18 cellular contexts compared by ENCODE assay signal in genomic region chrX:107823042-107823441, GRCh38. TPM values are rescaled to one million over a fixed set of nuclear protein-coding genes. Genes with fewer than 3 reads are reported as not detected.
DNase-seq lines count a peak whose midpoint lies in the region; ATAC-seq and TF ChIP-seq lines count a peak whose summit lies in the region.
"Had no signal": no experiment of that assay in that cellular context is flagged by ENCODE, and none has a peak within 500 bp of the region (broad histone marks: within the 10 kb centered on the region; RNA-seq: fewer than 3 reads in every experiment).

No MANE protein-coding gene starts in this region.

- peak overlapping the region; percentile 19 for H3K4me3 Mint-ChIP-seq in activated T-helper 17 cell treated with anti-CD3 and anti-CD28 coated beads, Interleukin-2, amount 50 U/mL, for 72 hours

- H3K79me2 ChIP-seq in PC-3 (ENCODE audit: low read length): peaks cover 16% of the 10 kb centered on the region

- H3K9me3 Mint-ChIP-seq in activated T-helper 17 cell treated with anti-CD3 and anti-CD28 coated beads, Interleukin-2, amount 50 U/mL, for 72 hours: no peaks in the 10 kb centered on the region

- no peaks in the 10 kb centered on the region for H3K36me3 Mint-ChIP-seq in activated T-helper 17 cell treated with anti-CD3 and anti-CD28 coated beads, Interleukin-2, amount 50 U/mL, for 72 hours (ENCODE audit: low read depth)

- H3K36me3 ChIP-seq in PC-3 (ENCODE audit: low read depth, low read length): no peaks in the 10 kb centered on the region; the same call in 1 of the 2 replicates
- H3K36me3 ChIP-seq in left lung: no peaks in the 10 kb centered on the region

- CTCF ChIA-PET in PC-3 (lab: Charles Lee): no interaction called here

- no peaks in the 10 kb centered on the region for H4K20me1 ChIP-seq in PC-3 (ENCODE audit: low read length)

- H2AFZ ChIP-seq in PC-3 (ENCODE audit: low read length): no peak overlapping the region

- DNase-seq in PC-3 (peak; percentile 11), cerebellum (ENCODE audit: low spot score) (no peak), left lung (no peak)
- DNase-seq in effector CD8-positive, alpha-beta T cell (lab: John Stamatoyannopoulos, UW): no peak
- DNase-seq: C1 segment of cervical spinal cord; Calu3; CD4-positive, alpha-beta memory T cell; COR-L47; DMS79; GDM1; H7 had no signal

- H3K4me3 ChIP-seq in PC-3 (ENCODE audit: low read length): no peak overlapping the region
- no peak overlapping the region for H3K4me3 ChIP-seq in left lung
- H3K4me3 ChIP-seq: GM12878 had no signal

- POLR2A ChIA-PET in PC-3 (lab: Charles Lee; ENCODE audit: unreplicated experiment): no interaction called here

- TF ChIP-seq CTCF in PC-3 (conservative IDR thresholded peaks at IDR 0.05; ENCODE audit: low read depth, low read length): no peak
- TF ChIP-seq CTCF in left lung (IDR thresholded peaks at IDR 0.05): no peak

- H3K4me2 ChIP-seq in PC-3 (ENCODE audit: low read length): no peak overlapping the region

- H3K27me3 Mint-ChIP-seq in activated T-helper 17 cell treated with anti-CD3 and anti-CD28 coated beads, Interleukin-2, amount 50 U/mL, for 72 hours: no peaks in the 10 kb centered on the region

- no peak overlapping the region for H3K27ac Mint-ChIP-seq in activated T-helper 17 cell treated with anti-CD3 and anti-CD28 coated beads, Interleukin-2, amount 50 U/mL, for 72 hours

- H3K4me1 ChIP-seq in PC-3 (ENCODE audit: insufficient read depth, low read length) (peaks cover 14% of the 10 kb centered on the region), left lung (no peaks in the 10 kb centered on the region)

- H3K9ac ChIP-seq in PC-3 (ENCODE audit: low read length): no peak overlapping the region

- intact Hi-C loops in PC-3 (cut with micrococcal nuclease) (no loop called here), left lung (cut with DNase I) (no loop called here)

- H3K4me1 Mint-ChIP-seq in activated T-helper 17 cell treated with anti-CD3 and anti-CD28 coated beads, Interleukin-2, amount 50 U/mL, for 72 hours: peaks cover 22% of the 10 kb centered on the region

- H3K27ac ChIP-seq in PC-3 (ENCODE audit: low read length) (no peak overlapping the region), left lung (no peak overlapping the region)

- no TSS peak for BruUV-seq in PC-3 (replicated peaks; lab: Mats Ljungman, UMichigan)

- H3K9me2 ChIP-seq in PC-3 (replicated peaks; ENCODE audit: low read length): no peaks in the 10 kb centered on the region

- H3F3A ChIP-seq in PC-3 (ENCODE audit: low read length, unreplicated experiment): no peaks in the 10 kb centered on the region

- no peak for ATAC-seq in PC-3
- no peak for ATAC-seq in activated T-helper 17 cell treated with anti-CD3 and anti-CD28 coated beads, Interleukin-2, amount 50 U/mL, for 72 hours (replicated peaks)
- peak; percentile 54 for ATAC-seq in esophagus mucosa
- no peak for ATAC-seq in left lung
- ATAC-seq: GM12878 had no signal

- H3K27me3 ChIP-seq in PC-3 (ENCODE audit: low read length): no peaks in the 10 kb centered on the region
- H3K27me3 ChIP-seq in left lung: peaks cover 6 to 28% of the 10 kb centered on the region in 2 donors

- H3K9me3 ChIP-seq in PC-3 (ENCODE audit: low read length) (peaks cover 10% of the 10 kb centered on the region; the same call in 1 of the 2 replicates), left lung (peaks cover 0 to 8% of the 10 kb centered on the region in 2 donors)

RNA-seq across cellular contexts. Expression of gene MID2, which starts 2.6 kb away (rescaled TPM):
- total RNA-seq in PC-3 (2014; rRNA removed): 19.2 and 23.2 TPM in 2 replicates
- 1 to 10 TPM; 4.2 to 7.1 TPM for total RNA-seq in activated T-helper 17 cell treated with anti-CD3 and anti-CD28 coated beads, Interleukin-2, amount 50 U/mL, for 72 hours
- total RNA-seq in esophagus mucosa: 17.8 TPM
- total RNA-seq in cerebellum: 21.2 TPM
- 10 to 100 TPM; 17.4 to 18.5 TPM for total RNA-seq in left lung

RNA-seq across cellular contexts. Expression of gene NCBP2L, which starts 45.5 kb away (rescaled TPM):
- total RNA-seq in PC-3 (2014; rRNA removed) (not detected in 2 replicates), esophagus mucosa (not detected), cerebellum (not detected), left lung (not detected)
- total RNA-seq in activated T-helper 17 cell treated with anti-CD3 and anti-CD28 coated beads, Interleukin-2, amount 50 U/mL, for 72 hours: not detected
- total RNA-seq: A172; A673; Calu3; CD4-positive, alpha-beta memory T cell; GM12878; GM23248; H1; H7 had no signal

RNA-seq across cellular contexts. Expression of gene TSC22D3, which starts 47.5 kb away (rescaled TPM):
- total RNA-seq in PC-3 (2014; rRNA removed) (17.8 and 18.1 TPM in 2 replicates), esophagus mucosa (46.2 TPM), cerebellum (40.4 TPM), left lung (100 to 1,000 TPM; 137 to 156 TPM)
- total RNA-seq in activated T-helper 17 cell treated with anti-CD3 and anti-CD28 coated beads, Interleukin-2, amount 50 U/mL, for 72 hours: 100 to 1,000 TPM in 1 of 2 donors, 10 to 100 TPM in 1; 49.9 to 199 TPM
